8 cellular contexts compared by ENCODE assay signal in the genomic region with DNA sequence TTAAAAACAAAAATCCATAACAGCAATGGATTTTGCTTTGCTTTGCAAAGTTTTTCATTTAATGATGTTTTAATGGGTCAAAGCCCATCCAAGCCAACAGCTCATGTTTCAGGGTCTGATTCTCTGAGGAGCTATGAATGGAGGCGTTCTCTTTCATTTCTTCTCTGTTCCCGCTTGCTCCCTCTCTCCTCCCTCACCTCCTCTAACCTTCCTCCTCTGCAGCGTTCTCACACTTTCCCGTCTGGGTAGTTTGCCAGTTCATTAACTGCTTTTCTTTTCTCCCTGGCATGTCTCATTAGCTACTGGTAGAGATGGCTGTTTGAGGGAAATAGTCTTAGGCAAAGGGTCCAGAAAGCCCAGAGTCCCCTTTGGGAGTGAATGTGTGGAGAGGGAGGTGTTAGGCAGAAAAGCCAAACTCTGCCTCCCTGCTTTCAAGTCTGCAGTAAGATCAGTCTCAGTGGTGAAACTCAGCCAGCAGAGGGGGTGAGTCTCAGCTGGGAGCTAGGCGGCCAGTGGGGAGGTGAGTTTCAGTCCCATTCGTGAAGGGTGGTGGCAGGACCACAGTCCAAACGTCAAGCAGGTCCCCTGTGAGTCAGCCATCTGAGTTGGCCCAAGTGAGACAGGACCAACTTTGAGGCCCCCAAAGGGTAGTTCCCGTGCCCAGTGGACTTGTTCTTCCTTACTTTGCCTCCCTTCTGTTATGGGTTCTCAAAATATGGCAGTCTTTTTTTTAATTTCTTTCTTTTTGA. TPM values are rescaled to one million over a fixed set of nuclear protein-coding genes. Genes with fewer than 3 reads are reported as not detected.
DNase-seq lines count a peak whose midpoint lies in the region; ATAC-seq, FAIRE-seq and TF ChIP-seq lines count a peak whose summit lies in the region.
"Not testable (repeated sequence)": the region's sequence is repeated elsewhere in the genome, so short reads cannot be mapped to it uniquely, and the experiment has no call there.

No MANE protein-coding gene starts in this region.

- intact Hi-C loops in K562 (cut with micrococcal nuclease); right cardiac atrium (cut with DNase I): not testable (repeated sequence)

- CTCF ChIA-PET in A549 (lab: Yijun Ruan, JAX); K562 (lab: Yijun Ruan, JAX; ENCODE audit: low intra/inter-chr PET ratio): not testable (repeated sequence)

- H3K36me3 ChIP-seq in GM23248 (ENCODE audit: low read depth); Peyer's patch; K562 (ENCODE audit: control insufficient read depth, insufficient read depth, low read length): not testable (repeated sequence)

- not testable (repeated sequence) for H3K9me3 ChIP-seq in A549; GM23248 (ENCODE audit: low read depth); Peyer's patch; K562 (replicated peaks; ENCODE audit: control insufficient read depth, insufficient read depth, low read depth, low read length); right cardiac atrium (ENCODE audit: control insufficient read depth, low read length)

- FAIRE-seq in A549 (lab: Jason Lieb, UNC): not testable (repeated sequence)
- FAIRE-seq in K562 (lab: Jason Lieb, UNC): peak; percentile 97

- not testable (repeated sequence) for TF ChIP-seq CTCF in A549 (IDR thresholded peaks at IDR 0.05)
- peak in 4 of 6 experiments; percentile 9 to 54 (median 42) for TF ChIP-seq CTCF in Peyer's patch (IDR thresholded peaks at IDR 0.05)
- TF ChIP-seq CTCF in K562 (IDR thresholded peaks at IDR 0.05 in 2 of 3, conservative IDR thresholded peaks at IDR 0.05 in 1 of 3; ENCODE audit: insufficient read depth in 2 of 3, low read depth in 1 of 3, low read length in 3 of 3): peak; percentile 21 to 54 (median 27); a peak in 4 of 6 replicates
- peak; percentile 38 for TF ChIP-seq CTCF in progenitor cell of endocrine pancreas (IDR thresholded peaks at IDR 0.05; ENCODE audit: unreplicated experiment)

- peak overlapping the region; percentile 80 for H3K27ac Mint-ChIP-seq in progenitor cell of endocrine pancreas

- not testable (repeated sequence) for TF ChIP-seq RAD21 in A549 (conservative IDR thresholded peaks at IDR 0.05 in 1 of 2, IDR thresholded peaks at IDR 0.05 in 1 of 2)
- peak in 1 of 2 experiments; percentile 54; a peak in 2 of 4 replicates for TF ChIP-seq RAD21 in K562 (CRISPR knock-in tag; conservative IDR thresholded peaks at IDR 0.05 in 1 of 2, IDR thresholded peaks at IDR 0.05 in 1 of 2)

- not testable (repeated sequence) for H4K20me1 ChIP-seq in GM23248 (ENCODE audit: insufficient read depth); K562 (replicated peaks; ENCODE audit: control insufficient read depth, insufficient read depth, low read length)

- TF ChIP-seq EP300 in A549 (IDR thresholded peaks at IDR 0.05); K562 (IDR thresholded peaks at IDR 0.05; ENCODE audit: low read length): not testable (repeated sequence)

- not testable (repeated sequence) for H3K36me3 Mint-ChIP-seq in progenitor cell of endocrine pancreas (ENCODE audit: insufficient read depth)

- 0 out of 6 replicates have a peak overlapping the region, but pooled peaks of 1 of the 2 experiments have one; percentile 27 for H3K27ac ChIP-seq in A549
- peak overlapping the region; percentile 37 for H3K27ac ChIP-seq in GM23248
- not testable (repeated sequence) for H3K27ac ChIP-seq in Peyer's patch; K562 (ENCODE audit: extremely low read depth, low read depth, low read length); right cardiac atrium (ENCODE audit: low read length)

- not testable (repeated sequence) for H3K4me2 ChIP-seq in A549; K562 (ENCODE audit: insufficient read depth, low read length)
- peak overlapping the region; percentile 34 for H3K4me2 ChIP-seq in GM23248 (ENCODE audit: unreplicated experiment)

- not testable (repeated sequence) for TF ChIP-seq POLR2A in A549 (IDR thresholded peaks at IDR 0.05; ENCODE audit: low read length); Peyer's patch (IDR thresholded peaks at IDR 0.05); K562 (conservative IDR thresholded peaks at IDR 0.05)

- not testable (repeated sequence) for H3K9me1 ChIP-seq in K562 (ENCODE audit: control insufficient read depth, insufficient read depth, low read length)

- not testable (repeated sequence) for H3K4me1 ChIP-seq in A549; GM23248 (ENCODE audit: insufficient read depth); Peyer's patch; K562 (replicated peaks in 1 of 2; ENCODE audit: control insufficient read depth in 2 of 2, insufficient read depth in 2 of 2, low read length in 2 of 2); right cardiac atrium (ENCODE audit: control insufficient read depth, insufficient read depth, low read length)

- BruUV-seq in K562 (replicated peaks; lab: Mats Ljungman, UMichigan): not testable (repeated sequence)

- H3K4me3 Mint-ChIP-seq in progenitor cell of endocrine pancreas (ENCODE audit: low read depth): not testable (repeated sequence)

- H3K9me2 ChIP-seq in GM23248 (ENCODE audit: insufficient read depth): not testable (repeated sequence)

- ATAC-seq in A549 (peak; percentile 95 to 97), GM18858 (IDR thresholded peaks at IDR 0.05; ENCODE audit: unreplicated experiment) (peak; percentile 89), HG03280 (IDR thresholded peaks at IDR 0.05; ENCODE audit: unreplicated experiment) (peak; percentile 94), K562 (peak; percentile 97), right cardiac atrium (peak; percentile 77 to 81)

- POLR2A ChIA-PET in A549 (lab: Yijun Ruan, JAX); K562 (lab: Yijun Ruan, JAX): not testable (repeated sequence)

- H3K4me1 Mint-ChIP-seq in progenitor cell of endocrine pancreas (ENCODE audit: low read depth): not testable (repeated sequence)

- H3F3A ChIP-seq in GM23248 (ENCODE audit: insufficient read depth): not testable (repeated sequence)

- not testable (repeated sequence) for DNase-seq in A549 (ENCODE audit: low read depth in 1 of 2, low spot score in 1 of 2); K562 (ENCODE audit: extremely low read depth in 1 of 4, low spot score in 3 of 4); right cardiac atrium; progenitor cell of endocrine pancreas (ENCODE audit: low spot score, unreplicated experiment)
- DNase-seq in GM23248 (peak; percentile 18), Peyer's patch (peak in 1 of 3 donors; percentile 54)

- H2AFZ ChIP-seq in GM23248 (peak overlapping the region; percentile 60; the same call in 1 of the 2 replicates), K562 (ENCODE audit: low read depth, low read length) (peak overlapping the region; percentile 72; the same call in 1 of the 2 replicates)

- not testable (repeated sequence) for H3K4me3 ChIP-seq in A549; Peyer's patch; K562; right cardiac atrium (ENCODE audit: low read length)
- H3K4me3 ChIP-seq in GM23248: 0 out of 2 replicates have a peak overlapping the region, but pooled peaks have one; percentile 29

- H3K79me2 ChIP-seq in GM23248 (ENCODE audit: insufficient read depth): peaks cover 86% of the 10 kb centered on the region
- H3K79me2 ChIP-seq in K562 (ENCODE audit: control insufficient read depth, insufficient read depth, low read length): not testable (repeated sequence)

- H3K9ac ChIP-seq in GM23248: peak overlapping the region; percentile 36; the same call in 1 of the 2 replicates
- not testable (repeated sequence) for H3K9ac ChIP-seq in K562 (ENCODE audit: insufficient read depth in 1 of 2, low read depth in 2 of 2, low read length in 2 of 2)

- not testable (repeated sequence) for H3K27me3 Mint-ChIP-seq in progenitor cell of endocrine pancreas

- not testable (repeated sequence) for H3K9me3 Mint-ChIP-seq in progenitor cell of endocrine pancreas (ENCODE audit: low read depth)

- in situ Hi-C loops in GM23248 (cut with MboI); K562 (cut with MboI): not testable (repeated sequence)

- not testable (repeated sequence) for H3K27me3 ChIP-seq in GM23248 (replicated peaks; ENCODE audit: insufficient read depth); Peyer's patch; K562 (ENCODE audit: control insufficient read depth in 2 of 2, insufficient read depth in 2 of 2, low read length in 2 of 2); right cardiac atrium (ENCODE audit: control insufficient read depth, insufficient read depth)

- 41% methylated on average over 8 of the region's 8 CpGs for WGBS in A549 (ENCODE audit: missing lambda C conversion rate)
- WGBS in GM23248 (ENCODE audit: low coverage in 1 of 2, low lambda C conversion rate in 2 of 2, missing lambda C conversion rate in 2 of 2), 2 experiments: 36 to 41% methylated on average over 8 of the region's 8 CpGs
- 18% methylated on average over 3 of the region's 8 CpGs for WGBS in K562 (ENCODE audit: insufficient coverage, low coverage, missing lambda C conversion rate)
- WGBS in right cardiac atrium: 21% methylated on average over 6 of the region's 8 CpGs

RNA-seq across cellular contexts. Expression of a gene that starts 7.3 kb away (rescaled TPM):
- 130 and 140 TPM in 2 replicates for polyA plus RNA-seq in A549 (2011; rRNA removed)
- 55.1 and 65.9 TPM in 2 replicates for polyA plus RNA-seq in A549 (2012; cell fraction: cytosol; rRNA removed)
- polyA plus RNA-seq in A549 (2012; cell fraction: nucleus; rRNA removed): 93.0 and 171 TPM in 2 replicates
- polyA plus RNA-seq in A549 (2017; fragmentation: RNase III; extraction: RNeasy Plus Mini Kit Qiagen cat#74134 plus additional on column Dnase treatment): 106 to 123 TPM (median 112 TPM) in 3 replicates
- polyA minus RNA-seq in A549 (2011; rRNA and poly(A)+ RNA removed): 140 and 160 TPM in 2 replicates
- 555 and 556 TPM in 2 replicates for total RNA-seq in GM23248 (2014; rRNA removed; shearing (Covaris generic))
- polyA plus RNA-seq in GM23248 (2016; fragmentation: Nextera tagmentation; extraction: Ambion mirVana): 350 and 364 TPM in 2 replicates
- total RNA-seq in Peyer's patch: 100 to 1,000 TPM in 3 of 4 donors, 10 to 100 TPM in 1; 93.2 to 145 (median 113) TPM
- total RNA-seq in K562 (2011; cell fraction: chromatin; rRNA removed; ENCODE audit: low replicate concordance): 60.0 and 63.9 TPM in 2 replicates
- 53.8 and 63.0 TPM in 2 replicates for total RNA-seq in K562 (2011; cell fraction: nucleolus; rRNA removed)
- total RNA-seq in K562 (2011; cell fraction: nucleoplasm; rRNA removed): 56.3 and 59.8 TPM in 2 replicates
- 14.4 and 18.6 TPM in 2 replicates for total RNA-seq in K562 (2014; rRNA removed)
- 18.8 and 19.2 TPM in 2 replicates for total RNA-seq in K562 (2014; rRNA removed; fragmentation: Illumina TruSeq; extraction: Trizol)
- 17.0 and 17.8 TPM in 2 replicates for total RNA-seq in K562 (2015; rRNA removed; fragmentation: Illumina TruSeq; extraction: Trizol)
- total RNA-seq in K562 (2021): 23.7 and 27.2 TPM in 2 replicates
- polyA plus RNA-seq in K562 (2011; rRNA removed): 15.9 and 18.6 TPM in 2 replicates
- 16.3 and 28.5 TPM in 2 replicates for polyA plus RNA-seq in K562 (2011; cell fraction: cytosol; rRNA removed)
- 17.6 and 26.7 TPM in 2 replicates for polyA plus RNA-seq in K562 (2011; cell fraction: nucleus; rRNA removed)
- polyA plus RNA-seq in K562 (2012): 24.7 and 37.0 TPM in 2 replicates
- 15.8 and 16.7 TPM in 2 replicates for polyA plus RNA-seq in K562 (2014; fragmentation: Illumina TruSeq; extraction: Trizol)
- 1 to 10 TPM; 5.9 to 8.1 TPM for polyA plus RNA-seq in K562 (2014; fragmentation: Nextera tagmentation; extraction: Ambion mirVana)
- polyA plus RNA-seq in K562 (2014; rRNA removed): 10.9 and 12.2 TPM in 2 replicates
- 55.7 and 77.7 TPM in 2 replicates for polyA minus RNA-seq in K562 (2011; rRNA and poly(A)+ RNA removed)
- 11.5 and 28.3 TPM in 2 replicates for polyA minus RNA-seq in K562 (2011; cell fraction: cytosol; rRNA and poly(A)+ RNA removed)
- polyA minus RNA-seq in K562 (2011; cell fraction: nucleus; rRNA and poly(A)+ RNA removed): 9.7 and 17.9 TPM in 2 replicates
- total RNA-seq in right cardiac atrium: 100 to 1,000 TPM; 115 to 121 (median 117) TPM
- 65.6 TPM for polyA plus RNA-seq in right cardiac atrium
- 86.4 and 90.7 TPM in 2 replicates for total RNA-seq in progenitor cell of endocrine pancreas
